8 cellular contexts compared by ENCODE assay signal in genomic region chr19:32691952-32692726, GRCh38. TPM values are rescaled to one million over a fixed set of nuclear protein-coding genes. Genes with fewer than 3 reads are reported as not detected.
DNase-seq lines count a peak whose midpoint lies in the region; ATAC-seq and TF ChIP-seq lines count a peak whose summit lies in the region.

No MANE protein-coding gene starts in this region.

- H3K4me3 ChIP-seq in epithelial cell of esophagus (ENCODE audit: low read length) = peak overlapping the region; percentile 82

- DNase-seq in SKM-1 treated with dmso at 0.1 percent for 144 hours (lab: John Stamatoyannopoulos, UW; ENCODE audit: unreplicated experiment) (peak; percentile 40), SKM-1 (lab: John Stamatoyannopoulos, UW; ENCODE audit: unreplicated experiment) (no peak), NCI-H1930 (lab: John Stamatoyannopoulos, UW) (peak; percentile 36 to 47), epithelial cell of esophagus (ENCODE audit: low read depth) (peak; percentile 81), mesenteric fat pad (ENCODE audit: low spot score) (peak; percentile 90)
- DNase-seq in activated CD8-positive, alpha-beta memory T cell treated with anti-CD3 and anti-CD28 coated beads for 24 hours = peak; percentile 84
- peak; percentile 63 for DNase-seq in stimulated activated naive CD8-positive, alpha-beta T cell treated with anti-CD3 and anti-CD28 coated beads, Interleukin-15, Interleukin-2, amounts not matched to agents 100 U/mL and 50 U/mL, for 24 hours

- ATAC-seq in HG02623 (IDR thresholded peaks at IDR 0.05; ENCODE audit: unreplicated experiment) = peak; percentile 59
- ATAC-seq in stimulated activated naive CD8-positive, alpha-beta T cell treated with anti-CD3 and anti-CD28 coated beads, Interleukin-15, Interleukin-2, amounts not matched to agents 100 U/mL and 50 U/mL, for 24 hours = peak; percentile 47

- TF ChIP-seq CTCF in epithelial cell of esophagus (IDR thresholded peaks at IDR 0.05; ENCODE audit: insufficient read depth, low read depth, low read length, missing control alignments) = no peak

RNA-seq across cellular contexts. Expression of gene NUDT19, which starts 0.5 kb away (rescaled TPM):
- total RNA-seq in mesenteric fat pad = 11.3 TPM

RNA-seq across cellular contexts. Expression of gene RGS9BP, which starts 16.5 kb away (rescaled TPM):
- total RNA-seq in mesenteric fat pad = not detected

RNA-seq across cellular contexts. Expression of gene ANKRD27, which starts 17.2 kb away (rescaled TPM):
- 34.3 TPM for total RNA-seq in mesenteric fat pad

RNA-seq across cellular contexts. Expression of gene TDRD12, which starts 27.4 kb away (rescaled TPM):
- total RNA-seq in mesenteric fat pad = not detected
